Comparison of ENCODE assay signal across 20 cellular contexts in the genomic region with DNA sequence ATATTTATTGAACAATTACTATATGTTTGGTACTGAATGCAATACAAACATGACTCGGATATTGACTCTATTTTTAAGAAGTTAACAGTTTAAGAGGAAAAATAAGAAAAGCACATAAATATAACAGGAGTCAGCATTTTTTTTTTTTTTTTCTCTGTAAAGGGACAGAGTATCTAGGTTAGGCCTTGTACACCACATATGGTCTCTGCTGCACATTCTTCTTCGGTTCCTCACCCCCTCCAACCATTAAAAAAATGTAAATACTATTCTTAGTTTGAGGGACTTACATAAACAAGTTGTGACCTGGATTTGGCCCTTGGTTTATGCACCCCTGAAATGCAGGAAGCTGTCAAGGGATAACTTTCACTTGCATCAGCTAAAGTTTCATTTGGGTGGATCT. TPM values are rescaled to one million over a fixed set of nuclear protein-coding genes. Genes with fewer than 3 reads are reported as not detected.
DNase-seq lines count a peak whose midpoint lies in the region; ATAC-seq and TF ChIP-seq lines count a peak whose summit lies in the region.
"Had no signal": no experiment of that assay in that cellular context is flagged by ENCODE, and none has a peak within 500 bp of the region (broad histone marks: within the 10 kb centered on the region; RNA-seq: fewer than 3 reads in every experiment).

No MANE protein-coding gene starts in this region.

- in situ Hi-C loops in astrocyte of the spinal cord (cut with HindIII; ENCODE audit: low sequenced_read_pairs): no loop called here

- no peaks in the 10 kb centered on the region for H3K9me3 ChIP-seq in skeletal muscle satellite cell (replicated peaks; ENCODE audit: low read length)
- H3K9me3 ChIP-seq: MG63, prostate gland had no signal

- no peaks in the 10 kb centered on the region for H3K27me3 ChIP-seq in skeletal muscle satellite cell (ENCODE audit: control insufficient read depth, insufficient read depth, low read length)
- H3K27me3 ChIP-seq: MG63 had no signal

- H3K9ac ChIP-seq in skeletal muscle satellite cell (ENCODE audit: low read depth, low read length): no peak overlapping the region

- DNase-seq in H4 (ENCODE audit: low spot score): peak; percentile 38
- DNase-seq in astrocyte of the spinal cord (ENCODE audit: low read depth, low spot score): peak; percentile 77
- DNase-seq in fibroblast of the conjunctiva (ENCODE audit: low read depth): peak; percentile 78
- no peak for DNase-seq in RKO (ENCODE audit: low spot score)
- no peak for DNase-seq in OCI-M2 (lab: John Stamatoyannopoulos, UW; ENCODE audit: unreplicated experiment)
- no peak for DNase-seq in NOMO-1 treated with DMSO at 0.1 percent for 48 hours (lab: John Stamatoyannopoulos, UW; ENCODE audit: unreplicated experiment)
- DNase-seq: activated naive CD8-positive, alpha-beta T cell treated with anti-CD3 and anti-CD28 coated beads for 36 hours; CD8-positive, alpha-beta T cell; DMS79 treated with DMSO at 0.1 percent for 48 hours; effector memory CD4-positive, alpha-beta T cell; MG63; naive thymus-derived CD8-positive, alpha-beta T cell; NCI-H1694 treated with DMSO at 0.1 percent for 48 hours; NCI-H345; Right ventricle myocardium superior; stimulated activated CD4-positive, alpha-beta T cell treated with anti-CD3 and anti-CD28 coated beads, Interleukin-15, amount 100 ng/mL, for 24 hours; stimulated activated naive CD4-positive, alpha-beta T cell had no signal

- ATAC-seq in HG02981 (IDR thresholded peaks at IDR 0.05; ENCODE audit: unreplicated experiment): no peak
- ATAC-seq: CD8-positive, alpha-beta T cell; naive thymus-derived CD8-positive, alpha-beta T cell had no signal

- no peaks in the 10 kb centered on the region for H3K36me3 ChIP-seq in skeletal muscle satellite cell (ENCODE audit: insufficient read depth, low read length)
- H3K36me3 ChIP-seq: MG63, prostate gland had no signal

- H3K4me2 ChIP-seq in skeletal muscle satellite cell (ENCODE audit: low read length): peak overlapping the region; percentile 22

- TF ChIP-seq CTCF in astrocyte of the spinal cord (IDR thresholded peaks at IDR 0.05; ENCODE audit: low read depth, low read length): no peak

- no peak overlapping the region for H3K4me3 ChIP-seq in astrocyte of the spinal cord (ENCODE audit: low read depth, low read length)
- no peak overlapping the region for H3K4me3 ChIP-seq in skeletal muscle satellite cell (ENCODE audit: low read length)
- H3K4me3 ChIP-seq: MG63, prostate gland had no signal

- H3K4me1 ChIP-seq in skeletal muscle satellite cell (ENCODE audit: control insufficient read depth, insufficient read depth, low read length): peaks cover 26% of the 10 kb centered on the region
- H3K4me1 ChIP-seq: prostate gland had no signal

RNA-seq across cellular contexts. Expression of a gene that starts 40.3 kb away (rescaled TPM):
- total RNA-seq in H4 (2014; rRNA removed; shearing (Covaris generic)): 56.3 and 60.7 TPM in 2 replicates
- total RNA-seq in skeletal muscle satellite cell (2012; rRNA removed): 112 and 127 TPM in 2 replicates

Comparison
In these comparisons a context has a peak if more than half of its experiments do, and no peak if none do; other contexts are left out.
1. DNase-seq: peak in H4 (single experiment), astrocyte of the spinal cord (single experiment) and fibroblast of the conjunctiva (single experiment); none in RKO (single experiment), OCI-M2 (single experiment) and NOMO-1 treated with DMSO at 0.1 percent for 48 hours (single experiment).